Comparison of ENCODE assay signal across 1 cellular context in the genomic region with DNA sequence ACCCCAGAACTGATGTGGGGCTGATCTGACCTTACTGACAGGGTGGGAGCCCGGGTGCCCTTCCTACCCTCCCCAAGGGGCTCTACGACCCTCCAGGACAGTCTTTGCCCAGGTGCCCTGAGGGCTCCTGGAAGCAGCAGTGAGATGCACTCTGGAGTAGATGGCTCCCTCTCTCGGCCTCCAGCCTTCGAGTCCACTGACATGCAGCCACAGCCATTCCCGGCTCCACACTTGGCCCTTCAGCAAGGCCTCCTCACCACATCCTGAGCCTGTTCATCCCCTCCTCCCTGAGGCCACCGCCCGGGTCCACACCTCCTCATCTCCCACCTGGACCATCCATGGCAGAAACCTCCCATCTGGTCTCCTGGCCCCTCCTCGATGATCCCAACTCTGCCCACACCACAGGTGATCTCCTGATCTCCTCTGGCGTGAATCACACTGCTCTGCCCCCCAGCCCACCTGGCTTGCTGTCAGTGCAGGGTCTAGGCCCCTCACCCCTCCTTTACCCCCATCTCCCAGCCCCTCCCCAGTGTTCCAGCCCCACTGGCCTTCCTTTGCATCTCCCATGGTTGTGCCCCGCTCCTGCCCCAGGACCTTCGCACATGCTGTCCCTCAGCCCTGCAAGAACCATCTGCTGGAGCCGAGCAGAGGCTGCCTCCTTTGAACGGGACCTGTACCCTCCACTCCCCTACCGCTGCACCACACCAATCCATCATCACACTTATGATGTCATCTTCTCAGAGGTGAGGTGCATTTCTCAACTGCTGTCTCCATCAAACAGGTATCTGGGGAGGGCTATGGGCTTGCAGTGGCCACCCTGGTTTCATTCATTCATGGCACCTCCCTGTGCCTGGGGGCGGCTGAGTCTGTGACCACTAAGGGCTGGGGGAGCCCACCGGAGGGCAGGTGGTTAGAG.
TF ChIP-seq lines count a peak whose summit lies in the region.

No MANE protein-coding gene starts in this region.

TF ChIP-seq in WTC11, 78 proteins besides CTCF, POLR2A, EP300 and RAD21 (continued from another document):
- TF ChIP-seq, protein P1, sequence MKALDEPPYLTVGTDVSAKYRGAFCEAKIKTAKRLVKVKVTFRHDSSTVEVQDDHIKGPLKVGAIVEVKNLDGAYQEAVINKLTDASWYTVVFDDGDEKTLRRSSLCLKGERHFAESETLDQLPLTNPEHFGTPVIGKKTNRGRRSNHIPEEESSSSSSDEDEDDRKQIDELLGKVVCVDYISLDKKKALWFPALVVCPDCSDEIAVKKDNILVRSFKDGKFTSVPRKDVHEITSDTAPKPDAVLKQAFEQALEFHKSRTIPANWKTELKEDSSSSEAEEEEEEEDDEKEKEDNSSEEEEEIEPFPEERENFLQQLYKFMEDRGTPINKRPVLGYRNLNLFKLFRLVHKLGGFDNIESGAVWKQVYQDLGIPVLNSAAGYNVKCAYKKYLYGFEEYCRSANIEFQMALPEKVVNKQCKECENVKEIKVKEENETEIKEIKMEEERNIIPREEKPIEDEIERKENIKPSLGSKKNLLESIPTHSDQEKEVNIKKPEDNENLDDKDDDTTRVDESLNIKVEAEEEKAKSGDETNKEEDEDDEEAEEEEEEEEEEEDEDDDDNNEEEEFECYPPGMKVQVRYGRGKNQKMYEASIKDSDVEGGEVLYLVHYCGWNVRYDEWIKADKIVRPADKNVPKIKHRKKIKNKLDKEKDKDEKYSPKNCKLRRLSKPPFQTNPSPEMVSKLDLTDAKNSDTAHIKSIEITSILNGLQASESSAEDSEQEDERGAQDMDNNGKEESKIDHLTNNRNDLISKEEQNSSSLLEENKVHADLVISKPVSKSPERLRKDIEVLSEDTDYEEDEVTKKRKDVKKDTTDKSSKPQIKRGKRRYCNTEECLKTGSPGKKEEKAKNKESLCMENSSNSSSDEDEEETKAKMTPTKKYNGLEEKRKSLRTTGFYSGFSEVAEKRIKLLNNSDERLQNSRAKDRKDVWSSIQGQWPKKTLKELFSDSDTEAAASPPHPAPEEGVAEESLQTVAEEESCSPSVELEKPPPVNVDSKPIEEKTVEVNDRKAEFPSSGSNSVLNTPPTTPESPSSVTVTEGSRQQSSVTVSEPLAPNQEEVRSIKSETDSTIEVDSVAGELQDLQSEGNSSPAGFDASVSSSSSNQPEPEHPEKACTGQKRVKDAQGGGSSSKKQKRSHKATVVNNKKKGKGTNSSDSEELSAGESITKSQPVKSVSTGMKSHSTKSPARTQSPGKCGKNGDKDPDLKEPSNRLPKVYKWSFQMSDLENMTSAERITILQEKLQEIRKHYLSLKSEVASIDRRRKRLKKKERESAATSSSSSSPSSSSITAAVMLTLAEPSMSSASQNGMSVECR (CRISPR knock-in tag; IDR thresholded peaks at IDR 0.05; ENCODE audit: borderline replicate concordance): no peak
- TF ChIP-seq ETV6 (CRISPR knock-in tag; IDR thresholded peaks at IDR 0.05) (no peak), RELA (CRISPR knock-in tag; IDR thresholded peaks at IDR 0.05; ENCODE audit: borderline replicate concordance) (no peak), ZNF423 (CRISPR knock-in tag; IDR thresholded peaks at IDR 0.05) (no peak), NR1H2 (CRISPR knock-in tag; IDR thresholded peaks at IDR 0.05) (no peak)
- TF ChIP-seq, protein P2, sequence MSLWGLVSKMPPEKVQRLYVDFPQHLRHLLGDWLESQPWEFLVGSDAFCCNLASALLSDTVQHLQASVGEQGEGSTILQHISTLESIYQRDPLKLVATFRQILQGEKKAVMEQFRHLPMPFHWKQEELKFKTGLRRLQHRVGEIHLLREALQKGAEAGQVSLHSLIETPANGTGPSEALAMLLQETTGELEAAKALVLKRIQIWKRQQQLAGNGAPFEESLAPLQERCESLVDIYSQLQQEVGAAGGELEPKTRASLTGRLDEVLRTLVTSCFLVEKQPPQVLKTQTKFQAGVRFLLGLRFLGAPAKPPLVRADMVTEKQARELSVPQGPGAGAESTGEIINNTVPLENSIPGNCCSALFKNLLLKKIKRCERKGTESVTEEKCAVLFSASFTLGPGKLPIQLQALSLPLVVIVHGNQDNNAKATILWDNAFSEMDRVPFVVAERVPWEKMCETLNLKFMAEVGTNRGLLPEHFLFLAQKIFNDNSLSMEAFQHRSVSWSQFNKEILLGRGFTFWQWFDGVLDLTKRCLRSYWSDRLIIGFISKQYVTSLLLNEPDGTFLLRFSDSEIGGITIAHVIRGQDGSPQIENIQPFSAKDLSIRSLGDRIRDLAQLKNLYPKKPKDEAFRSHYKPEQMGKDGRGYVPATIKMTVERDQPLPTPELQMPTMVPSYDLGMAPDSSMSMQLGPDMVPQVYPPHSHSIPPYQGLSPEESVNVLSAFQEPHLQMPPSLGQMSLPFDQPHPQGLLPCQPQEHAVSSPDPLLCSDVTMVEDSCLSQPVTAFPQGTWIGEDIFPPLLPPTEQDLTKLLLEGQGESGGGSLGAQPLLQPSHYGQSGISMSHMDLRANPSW (CRISPR knock-in tag; conservative IDR thresholded peaks at IDR 0.05; ENCODE audit: low read depth): no peak
- TF ChIP-seq, protein P3, sequence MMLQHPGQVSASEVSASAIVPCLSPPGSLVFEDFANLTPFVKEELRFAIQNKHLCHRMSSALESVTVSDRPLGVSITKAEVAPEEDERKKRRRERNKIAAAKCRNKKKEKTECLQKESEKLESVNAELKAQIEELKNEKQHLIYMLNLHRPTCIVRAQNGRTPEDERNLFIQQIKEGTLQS (CRISPR knock-in tag; conservative IDR thresholded peaks at IDR 0.05): no peak
- TF ChIP-seq, protein P4, sequence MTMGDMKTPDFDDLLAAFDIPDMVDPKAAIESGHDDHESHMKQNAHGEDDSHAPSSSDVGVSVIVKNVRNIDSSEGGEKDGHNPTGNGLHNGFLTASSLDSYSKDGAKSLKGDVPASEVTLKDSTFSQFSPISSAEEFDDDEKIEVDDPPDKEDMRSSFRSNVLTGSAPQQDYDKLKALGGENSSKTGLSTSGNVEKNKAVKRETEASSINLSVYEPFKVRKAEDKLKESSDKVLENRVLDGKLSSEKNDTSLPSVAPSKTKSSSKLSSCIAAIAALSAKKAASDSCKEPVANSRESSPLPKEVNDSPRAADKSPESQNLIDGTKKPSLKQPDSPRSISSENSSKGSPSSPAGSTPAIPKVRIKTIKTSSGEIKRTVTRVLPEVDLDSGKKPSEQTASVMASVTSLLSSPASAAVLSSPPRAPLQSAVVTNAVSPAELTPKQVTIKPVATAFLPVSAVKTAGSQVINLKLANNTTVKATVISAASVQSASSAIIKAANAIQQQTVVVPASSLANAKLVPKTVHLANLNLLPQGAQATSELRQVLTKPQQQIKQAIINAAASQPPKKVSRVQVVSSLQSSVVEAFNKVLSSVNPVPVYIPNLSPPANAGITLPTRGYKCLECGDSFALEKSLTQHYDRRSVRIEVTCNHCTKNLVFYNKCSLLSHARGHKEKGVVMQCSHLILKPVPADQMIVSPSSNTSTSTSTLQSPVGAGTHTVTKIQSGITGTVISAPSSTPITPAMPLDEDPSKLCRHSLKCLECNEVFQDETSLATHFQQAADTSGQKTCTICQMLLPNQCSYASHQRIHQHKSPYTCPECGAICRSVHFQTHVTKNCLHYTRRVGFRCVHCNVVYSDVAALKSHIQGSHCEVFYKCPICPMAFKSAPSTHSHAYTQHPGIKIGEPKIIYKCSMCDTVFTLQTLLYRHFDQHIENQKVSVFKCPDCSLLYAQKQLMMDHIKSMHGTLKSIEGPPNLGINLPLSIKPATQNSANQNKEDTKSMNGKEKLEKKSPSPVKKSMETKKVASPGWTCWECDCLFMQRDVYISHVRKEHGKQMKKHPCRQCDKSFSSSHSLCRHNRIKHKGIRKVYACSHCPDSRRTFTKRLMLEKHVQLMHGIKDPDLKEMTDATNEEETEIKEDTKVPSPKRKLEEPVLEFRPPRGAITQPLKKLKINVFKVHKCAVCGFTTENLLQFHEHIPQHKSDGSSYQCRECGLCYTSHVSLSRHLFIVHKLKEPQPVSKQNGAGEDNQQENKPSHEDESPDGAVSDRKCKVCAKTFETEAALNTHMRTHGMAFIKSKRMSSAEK (CRISPR knock-in tag; IDR thresholded peaks at IDR 0.05; ENCODE audit: borderline replicate concordance): no peak
- TF ChIP-seq, protein P5, sequence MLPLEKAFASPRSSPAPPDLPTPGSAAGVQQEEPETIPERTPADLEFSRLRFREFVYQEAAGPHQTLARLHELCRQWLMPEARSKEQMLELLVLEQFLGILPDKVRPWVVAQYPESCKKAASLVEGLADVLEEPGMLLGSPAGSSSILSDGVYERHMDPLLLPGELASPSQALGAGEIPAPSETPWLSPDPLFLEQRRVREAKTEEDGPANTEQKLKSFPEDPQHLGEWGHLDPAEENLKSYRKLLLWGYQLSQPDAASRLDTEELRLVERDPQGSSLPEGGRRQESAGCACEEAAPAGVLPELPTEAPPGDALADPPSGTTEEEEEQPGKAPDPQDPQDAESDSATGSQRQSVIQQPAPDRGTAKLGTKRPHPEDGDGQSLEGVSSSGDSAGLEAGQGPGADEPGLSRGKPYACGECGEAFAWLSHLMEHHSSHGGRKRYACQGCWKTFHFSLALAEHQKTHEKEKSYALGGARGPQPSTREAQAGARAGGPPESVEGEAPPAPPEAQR (CRISPR knock-in tag; IDR thresholded peaks at IDR 0.05): no peak
